In genomic region chr1:229089586-229090208, GRCh38 we compare ENCODE assay signal across 29 cellular contexts.
"Had no signal": no experiment of that assay in that cellular context is flagged by ENCODE, and none has a peak within 500 bp of the region (broad histone marks: within the 10 kb centered on the region; RNA-seq: fewer than 3 reads in every experiment).

No MANE protein-coding gene starts in this region.

- H3K27ac ChIP-seq: brain microvascular endothelial cell, cardiac muscle cell had no signal

- DNase-seq: activated B cell treated with CpG ODN at 0.5 μM for 24 hours; activated CD4-positive, alpha-beta T cell treated with anti-CD3 and anti-CD28 coated beads for 1 hour; activated CD4-positive, alpha-beta T cell treated with anti-CD3 and anti-CD28 coated beads, Interleukin-2, amount 10 ng/mL, durations not matched to agents 24 days and 14 days; activated CD4-positive, alpha-beta T cell treated with anti-CD3 and anti-CD28 coated beads, Interleukin-2, amount 50 U/mL, for 48 hours; activated gamma-delta T cell; activated naive CD4-positive, alpha-beta T cell treated with anti-CD3 and anti-CD28 coated beads for 36 hours; activated T-cell treated with anti-CD3 and anti-CD28 coated beads for 4 hours; activated T-cell treated with anti-CD3 and anti-CD28 coated beads, Interleukin-2, amount 50 U/mL, for 48 hours; amygdala; brain microvascular endothelial cell; KG1; NCI-H1092; NCI-H1694 treated with DMSO at 0.1 percent for 48 hours; NCI-H2029 treated with DMSO at 0.1 percent for 48 hours; NCI-H2171; NCI-H2227 treated with DMSO at 0.1 percent for 48 hours; NCI-H446 treated with DMSO at 0.1 percent for 48 hours; NCI-H524 treated with DMSO at 0.1 percent for 48 hours; NCI-H774; NK-92 treated with Interleukin-12 subunit alpha and Interleukin-12 subunit beta, amount 100 ng/mL, for 24 hours; OCI-M1; SHP77; T-helper 9 cell had no signal

- H3K4me1 Mint-ChIP-seq: activated T-helper 17 cell treated with anti-CD3 and anti-CD28 coated beads, Interleukin-2, amount 50 U/mL, for 72 hours had no signal

- H3K36me3 Mint-ChIP-seq: IgD-negative memory B cell had no signal

- H3K27me3 ChIP-seq: brain microvascular endothelial cell had no signal

- H3K27ac Mint-ChIP-seq: activated B cell treated with CpG ODN at 0.5 μM for 24 hours; activated CD4-positive, alpha-beta T cell treated with anti-CD3 and anti-CD28 coated beads, Interleukin-2, amount 10 ng/mL, durations not matched to agents 24 days and 14 days; activated naive CD4-positive, alpha-beta T cell treated with anti-CD3 and anti-CD28 coated beads for 36 hours; activated naive CD8-positive, alpha-beta T cell; activated T-helper 17 cell treated with anti-CD3 and anti-CD28 coated beads, Interleukin-2, amount 50 U/mL, for 72 hours; IgD-negative memory B cell; T-helper 1 cell treated with Interleukin-12 subunit alpha and Interleukin-12 subunit beta and Interleukin-4 antibody, amounts not matched to agents 30 μg/mL and 1 μg/mL, for 36 hours had no signal

- H3K9me3 Mint-ChIP-seq: activated CD4-positive, alpha-beta T cell treated with anti-CD3 and anti-CD28 coated beads, Interleukin-2, amount 10 ng/mL, durations not matched to agents 24 days and 14 days; activated naive CD4-positive, alpha-beta T cell treated with anti-CD3 and anti-CD28 coated beads for 36 hours; activated T-helper 17 cell treated with anti-CD3 and anti-CD28 coated beads, Interleukin-2, amount 50 U/mL, for 72 hours; IgD-negative memory B cell; T-helper 1 cell treated with Interleukin-12 subunit alpha and Interleukin-12 subunit beta and Interleukin-4 antibody, amounts not matched to agents 30 μg/mL and 1 μg/mL, for 36 hours had no signal

- H3K4me3 ChIP-seq: cardiac muscle cell had no signal

- H3K36me3 ChIP-seq: brain microvascular endothelial cell, cardiac muscle cell had no signal

- H3K4me3 Mint-ChIP-seq: activated B cell treated with CpG ODN at 0.5 μM for 24 hours; activated CD4-positive, alpha-beta T cell treated with anti-CD3 and anti-CD28 coated beads, Interleukin-2, amount 10 ng/mL, durations not matched to agents 24 days and 14 days; activated naive CD4-positive, alpha-beta T cell treated with anti-CD3 and anti-CD28 coated beads for 36 hours; activated naive CD8-positive, alpha-beta T cell; activated T-helper 17 cell treated with anti-CD3 and anti-CD28 coated beads, Interleukin-2, amount 50 U/mL, for 72 hours; IgD-negative memory B cell; T-helper 1 cell treated with Interleukin-12 subunit alpha and Interleukin-12 subunit beta and Interleukin-4 antibody, amounts not matched to agents 30 μg/mL and 1 μg/mL, for 36 hours had no signal

- ATAC-seq: activated T-helper 17 cell treated with anti-CD3 and anti-CD28 coated beads, Interleukin-2, amount 50 U/mL, for 72 hours; Panc1 had no signal
